ENCODE assay signal across 20 cellular contexts in genomic region chr4:105683038-105683437, GRCh38. TPM values are rescaled to one million over a fixed set of nuclear protein-coding genes. Genes with fewer than 3 reads are reported as not detected.
A peak's percentile ranks its signal among the peaks of the same experiment; 100 is the strongest.
DNase-seq lines count a peak whose midpoint lies in the region; TF ChIP-seq lines count a peak whose summit lies in the region.
"Had no signal": no experiment of that assay in that cellular context is flagged by ENCODE, and none has a peak within 500 bp of the region (broad histone marks: within the 10 kb centered on the region; RNA-seq: fewer than 3 reads in every experiment).

No MANE protein-coding gene starts in this region.

- CTCF ChIA-PET in activated CD4-positive, alpha-beta T cell treated with anti-CD3 and anti-CD28 coated beads, Interleukin-2, amount 10 ng/mL, durations not matched to agents 7 days and 5 days (lab: Charles Lee), result no interaction called here

- H3K4me3 Mint-ChIP-seq in activated CD4-positive, alpha-beta T cell treated with anti-CD3 and anti-CD28 coated beads, Interleukin-2, amount 10 ng/mL, durations not matched to agents 7 days and 5 days, result no peak overlapping the region
- H3K4me3 Mint-ChIP-seq: HFFc6; naive B cell; stimulated activated memory B cell treated with anti-CD40 and anti-IgM and Interleukin-4, amounts not matched to agents 10 μg/mL and 1 μg/mL and 100 μg/mL, for 72 hours; type B pancreatic cell had no signal

- peak; percentile 88 for DNase-seq in epithelial cell of esophagus (ENCODE audit: low read depth)
- DNase-seq in mucosa of gallbladder (ENCODE audit: low spot score), result peak; percentile 88
- DNase-seq in HuH-7.5 (ENCODE audit: low spot score), result no peak
- DNase-seq in activated CD4-positive, alpha-beta T cell treated with anti-CD3 and anti-CD28 coated beads, Interleukin-2, amount 10 ng/mL, durations not matched to agents 7 days and 5 days, result no peak
- DNase-seq in NCI-H1417 treated with DMSO at 0.1 percent for 48 hours (lab: John Stamatoyannopoulos, UW), result no peak
- DNase-seq in EL, result no peak
- DNase-seq: ACHN; activated effector memory CD4-positive, alpha-beta T cell treated with anti-CD3 and anti-CD28 coated beads, Interleukin-2, amount 50 U/mL, for 16 hours; HFFc6; left ventricle myocardium inferior; naive B cell; NCI-H1105 treated with DMSO at 0.1 percent for 48 hours; NCI-H748 treated with DMSO at 0.1 percent for 48 hours; SHP77 treated with DMSO at 0.1 percent for 48 hours; sigmoid colon had no signal

- H3K27me3 Mint-ChIP-seq in activated CD4-positive, alpha-beta T cell treated with anti-CD3 and anti-CD28 coated beads, Interleukin-2, amount 10 ng/mL, durations not matched to agents 7 days and 5 days, result no peaks in the 10 kb centered on the region
- H3K27me3 Mint-ChIP-seq: naive B cell; stimulated activated memory B cell treated with anti-CD40 and anti-IgM and Interleukin-4, amounts not matched to agents 10 μg/mL and 1 μg/mL and 100 μg/mL, for 72 hours; type B pancreatic cell had no signal

- H3K4me1 Mint-ChIP-seq in activated CD4-positive, alpha-beta T cell treated with anti-CD3 and anti-CD28 coated beads, Interleukin-2, amount 10 ng/mL, durations not matched to agents 7 days and 5 days, result no peaks in the 10 kb centered on the region
- H3K4me1 Mint-ChIP-seq: naive B cell; stimulated activated memory B cell treated with anti-CD40 and anti-IgM and Interleukin-4, amounts not matched to agents 10 μg/mL and 1 μg/mL and 100 μg/mL, for 72 hours had no signal

- H3K36me3 Mint-ChIP-seq in activated CD4-positive, alpha-beta T cell treated with anti-CD3 and anti-CD28 coated beads, Interleukin-2, amount 10 ng/mL, durations not matched to agents 7 days and 5 days (ENCODE audit: low read depth), result peaks cover 16% of the 10 kb centered on the region
- H3K36me3 Mint-ChIP-seq: naive B cell had no signal

- no peak overlapping the region for H3K27ac Mint-ChIP-seq in activated CD4-positive, alpha-beta T cell treated with anti-CD3 and anti-CD28 coated beads, Interleukin-2, amount 10 ng/mL, durations not matched to agents 7 days and 5 days
- H3K27ac Mint-ChIP-seq: HFFc6; stimulated activated memory B cell treated with anti-CD40 and anti-IgM and Interleukin-4, amounts not matched to agents 10 μg/mL and 1 μg/mL and 100 μg/mL, for 72 hours; type B pancreatic cell had no signal

- TF ChIP-seq CTCF in 22Rv1 (IDR thresholded peaks at IDR 0.05) (no peak), epithelial cell of esophagus (IDR thresholded peaks at IDR 0.05; ENCODE audit: insufficient read depth, low read depth, low read length, missing control alignments) (no peak)

- no peak for TF ChIP-seq RAD21 in Ishikawa (IDR thresholded peaks at IDR 0.05; ENCODE audit: low read depth)

- H3K9me3 Mint-ChIP-seq in activated CD4-positive, alpha-beta T cell treated with anti-CD3 and anti-CD28 coated beads, Interleukin-2, amount 10 ng/mL, durations not matched to agents 7 days and 5 days, result no peaks in the 10 kb centered on the region
- H3K9me3 Mint-ChIP-seq: HFFc6; naive B cell; stimulated activated memory B cell treated with anti-CD40 and anti-IgM and Interleukin-4, amounts not matched to agents 10 μg/mL and 1 μg/mL and 100 μg/mL, for 72 hours had no signal

- POLR2A ChIA-PET in activated CD4-positive, alpha-beta T cell treated with anti-CD3 and anti-CD28 coated beads, Interleukin-2, amount 10 ng/mL, durations not matched to agents 7 days and 5 days (lab: Charles Lee), result no interaction called here

- TF ChIP-seq EP300 in Ishikawa (IDR thresholded peaks at IDR 0.05; ENCODE audit: borderline replicate concordance), result peak; percentile 29; the same call in 1 of the 2 replicates

- peak overlapping the region; percentile 71 for H3K27ac ChIP-seq in 22Rv1
- H3K27ac ChIP-seq: left ventricle myocardium inferior, sigmoid colon had no signal

- no peak overlapping the region for H3K4me3 ChIP-seq in epithelial cell of esophagus (ENCODE audit: low read length)
- H3K4me3 ChIP-seq: esophagus muscularis mucosa, left ventricle myocardium inferior, sigmoid colon had no signal

TF ChIP-seq in Ishikawa, 13 proteins besides CTCF, POLR2A, EP300 and RAD21:
- TF ChIP-seq TCF12 (IDR thresholded peaks at IDR 0.05; ENCODE audit: low read depth) (peak; percentile 63), CEBPB (IDR thresholded peaks at IDR 0.05) (no peak), TAF1 (IDR thresholded peaks at IDR 0.05; ENCODE audit: low read depth) (no peak), USF1 (IDR thresholded peaks at IDR 0.05) (no peak), EGR1 (IDR thresholded peaks at IDR 0.05) (no peak), TEAD4 (IDR thresholded peaks at IDR 0.05) (peak; percentile 57), MAX (IDR thresholded peaks at IDR 0.05) (0 out of 2 replicates have a peak, but pooled peaks have one; percentile 20), CREB1 (IDR thresholded peaks at IDR 0.05; ENCODE audit: low read depth) (no peak), ZBTB7A (IDR thresholded peaks at IDR 0.05; ENCODE audit: low read depth) (no peak), NFIC (IDR thresholded peaks at IDR 0.05) (peak; percentile 94), YY1 (IDR thresholded peaks at IDR 0.05; ENCODE audit: low read depth) (no peak), FOXM1 (IDR thresholded peaks at IDR 0.05; ENCODE audit: borderline replicate concordance, low read depth) (peak; percentile 42; the same call in 1 of the 2 replicates)
- TF ChIP-seq, protein P1, sequence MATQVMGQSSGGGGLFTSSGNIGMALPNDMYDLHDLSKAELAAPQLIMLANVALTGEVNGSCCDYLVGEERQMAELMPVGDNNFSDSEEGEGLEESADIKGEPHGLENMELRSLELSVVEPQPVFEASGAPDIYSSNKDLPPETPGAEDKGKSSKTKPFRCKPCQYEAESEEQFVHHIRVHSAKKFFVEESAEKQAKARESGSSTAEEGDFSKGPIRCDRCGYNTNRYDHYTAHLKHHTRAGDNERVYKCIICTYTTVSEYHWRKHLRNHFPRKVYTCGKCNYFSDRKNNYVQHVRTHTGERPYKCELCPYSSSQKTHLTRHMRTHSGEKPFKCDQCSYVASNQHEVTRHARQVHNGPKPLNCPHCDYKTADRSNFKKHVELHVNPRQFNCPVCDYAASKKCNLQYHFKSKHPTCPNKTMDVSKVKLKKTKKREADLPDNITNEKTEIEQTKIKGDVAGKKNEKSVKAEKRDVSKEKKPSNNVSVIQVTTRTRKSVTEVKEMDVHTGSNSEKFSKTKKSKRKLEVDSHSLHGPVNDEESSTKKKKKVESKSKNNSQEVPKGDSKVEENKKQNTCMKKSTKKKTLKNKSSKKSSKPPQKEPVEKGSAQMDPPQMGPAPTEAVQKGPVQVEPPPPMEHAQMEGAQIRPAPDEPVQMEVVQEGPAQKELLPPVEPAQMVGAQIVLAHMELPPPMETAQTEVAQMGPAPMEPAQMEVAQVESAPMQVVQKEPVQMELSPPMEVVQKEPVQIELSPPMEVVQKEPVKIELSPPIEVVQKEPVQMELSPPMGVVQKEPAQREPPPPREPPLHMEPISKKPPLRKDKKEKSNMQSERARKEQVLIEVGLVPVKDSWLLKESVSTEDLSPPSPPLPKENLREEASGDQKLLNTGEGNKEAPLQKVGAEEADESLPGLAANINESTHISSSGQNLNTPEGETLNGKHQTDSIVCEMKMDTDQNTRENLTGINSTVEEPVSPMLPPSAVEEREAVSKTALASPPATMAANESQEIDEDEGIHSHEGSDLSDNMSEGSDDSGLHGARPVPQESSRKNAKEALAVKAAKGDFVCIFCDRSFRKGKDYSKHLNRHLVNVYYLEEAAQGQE (IDR thresholded peaks at IDR 0.05; ENCODE audit: low read depth), result no peak

RNA-seq across cellular contexts. Expression of gene INTS12, which starts 25.5 kb away (rescaled TPM):
- 16.3 TPM for total RNA-seq in mucosa of gallbladder
- 10 to 100 TPM; 16.0 to 18.9 TPM for total RNA-seq in activated CD4-positive, alpha-beta T cell treated with anti-CD3 and anti-CD28 coated beads, Interleukin-2, amount 10 ng/mL, durations not matched to agents 7 days and 5 days

RNA-seq across cellular contexts. Expression of gene GSTCD, which starts 25.5 kb away (rescaled TPM):
- 12.8 TPM for total RNA-seq in mucosa of gallbladder
- 10 to 100 TPM; 11.6 to 12.4 TPM for total RNA-seq in activated CD4-positive, alpha-beta T cell treated with anti-CD3 and anti-CD28 coated beads, Interleukin-2, amount 10 ng/mL, durations not matched to agents 7 days and 5 days

Comparison
In these comparisons a context has a peak if more than half of its experiments do, and no peak if none do; other contexts are left out.
1. DNase-seq: peak in epithelial cell of esophagus (single experiment) and mucosa of gallbladder (single experiment); none in HuH-7.5 (single experiment), activated CD4-positive, alpha-beta T cell treated with anti-CD3 and anti-CD28 coated beads, Interleukin-2, amount 10 ng/mL, durations not matched to agents 7 days and 5 days (single experiment), NCI-H1417 treated with DMSO at 0.1 percent for 48 hours (single experiment) and EL (single experiment).